In the genomic region with DNA sequence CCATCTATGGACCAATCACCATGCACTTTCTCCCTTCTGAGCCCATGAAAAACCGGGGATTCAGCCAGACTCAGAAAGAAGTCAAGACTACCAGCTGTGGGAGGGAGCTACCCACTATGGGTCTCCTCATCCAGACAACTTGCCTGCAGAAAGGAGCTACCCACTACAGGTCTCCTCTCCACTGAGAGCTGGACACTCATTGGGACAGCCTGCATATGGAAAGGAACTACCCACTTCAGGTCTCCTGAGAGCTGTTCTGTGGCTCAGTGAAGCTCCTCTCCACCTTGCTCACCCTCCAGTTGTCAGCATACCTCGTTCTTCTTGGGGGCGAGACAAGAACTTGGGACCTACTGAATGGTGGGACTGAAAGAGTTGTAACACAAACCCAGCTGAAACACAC, we compare ENCODE assay signal across 24 cellular contexts. TPM values are rescaled to one million over a fixed set of nuclear protein-coding genes. Genes with fewer than 3 reads are reported as not detected.
DNase-seq lines count a peak whose midpoint lies in the region; ATAC-seq and TF ChIP-seq lines count a peak whose summit lies in the region.
"Had no signal": no experiment of that assay in that cellular context is flagged by ENCODE, and none has a peak within 500 bp of the region (broad histone marks: within the 10 kb centered on the region; RNA-seq: fewer than 3 reads in every experiment).

No MANE protein-coding gene starts in this region.

- H3K18ac ChIP-seq in IMR-90 (ENCODE audit: low read depth, low read length), result no peak overlapping the region

- H3K23ac ChIP-seq in IMR-90 (ENCODE audit: low read depth, low read length), result no peak overlapping the region

- H3K27me3 Mint-ChIP-seq in activated CD4-positive, alpha-beta T cell treated with anti-CD3 and anti-CD28 coated beads, Interleukin-2, amount 10 ng/mL, durations not matched to agents 24 days and 14 days, result no peaks in the 10 kb centered on the region
- no peaks in the 10 kb centered on the region for H3K27me3 Mint-ChIP-seq in activated naive CD8-positive, alpha-beta T cell
- H3K27me3 Mint-ChIP-seq: dendritic cell treated with granulocyte-macrophage colony-stimulating factor and Interleukin-4, amounts not matched to agents 40 ng/mL and 50 ng/mL, for 4 days had no signal

- no peak for TF ChIP-seq RAD21 in IMR-90 (IDR thresholded peaks at IDR 0.05; ENCODE audit: low read length)

- H3K4me3 ChIP-seq in IMR-90 (ENCODE audit: insufficient read depth, low read depth, low read length), result no peak overlapping the region
- H3K4me3 ChIP-seq: A549, smooth muscle cell had no signal

- no peak for TF ChIP-seq POLR2A in IMR-90 (IDR thresholded peaks at IDR 0.05; ENCODE audit: low read depth, low read length)

- no peaks in the 10 kb centered on the region for H3K4me1 ChIP-seq in IMR-90 (ENCODE audit: control insufficient read depth, insufficient read depth, low read length)
- H3K4me1 ChIP-seq: BE2C had no signal

- H2AFZ ChIP-seq in IMR-90 (replicated peaks; ENCODE audit: low read length, poor library complexity), result no peak overlapping the region

- no peaks in the 10 kb centered on the region for H3K36me3 ChIP-seq in IMR-90 (ENCODE audit: control insufficient read depth, insufficient read depth, low read length)
- H3K36me3 ChIP-seq: BE2C had no signal

- no peak overlapping the region for H4K8ac ChIP-seq in IMR-90 (ENCODE audit: low read depth in 2 of 2, low read length in 2 of 2)

- CTCF ChIA-PET in IMR-90 (lab: Yijun Ruan, JAX), result interaction anchor here (2.1 kb wide), 1 partner anchor 40 kb away, joined by 18 read pairs; no protein-coding TSS in a partner anchor

- in situ Hi-C loops in IMR-90 (cut with MboI; ENCODE audit: low sequenced_read_pairs), result no loop called here

- no peak overlapping the region for H3K56ac ChIP-seq in IMR-90 (ENCODE audit: extremely low read depth, insufficient read depth, low read length)

- POLR2A ChIA-PET in IMR-90 (lab: Charles Lee; ENCODE audit: unreplicated experiment), result no interaction called here

- no peak overlapping the region for H3K4me2 ChIP-seq in IMR-90 (ENCODE audit: low read depth, low read length)
- H3K4me2 ChIP-seq: A549, smooth muscle cell had no signal

- no peak overlapping the region for H2BK15ac ChIP-seq in IMR-90 (ENCODE audit: low read depth, low read length)

- H2BK5ac ChIP-seq in IMR-90 (ENCODE audit: low read depth, low read length, poor library complexity, severe bottlenecking), result no peak overlapping the region

- intact Hi-C loops in activated CD4-positive, alpha-beta T cell treated with anti-CD3 and anti-CD28 coated beads, Interleukin-2, amount 10 ng/mL, durations not matched to agents 24 days and 14 days (cut with micrococcal nuclease), result loop anchor here (10.0 kb wide), 1 partner anchor 803 kb away; no protein-coding TSS in a partner anchor
- intact Hi-C loops in IMR-90 (cut with micrococcal nuclease), result no loop called here

- H2AK9ac ChIP-seq in IMR-90 (replicated peaks; ENCODE audit: low read depth, low read length, poor library complexity), result no peak overlapping the region

- H3K4me3 Mint-ChIP-seq in activated CD4-positive, alpha-beta T cell treated with anti-CD3 and anti-CD28 coated beads, Interleukin-2, amount 10 ng/mL, durations not matched to agents 24 days and 14 days, result no peak overlapping the region
- H3K4me3 Mint-ChIP-seq in activated naive CD8-positive, alpha-beta T cell, result peak overlapping the region; percentile 30
- H3K4me3 Mint-ChIP-seq: dendritic cell treated with granulocyte-macrophage colony-stimulating factor and Interleukin-4, amounts not matched to agents 40 ng/mL and 50 ng/mL, for 4 days had no signal

- no peak overlapping the region; the same call in 1 of the 2 replicates for H4K91ac ChIP-seq in IMR-90 (ENCODE audit: insufficient read depth, low read depth, low read length)

- no peak overlapping the region for H3K14ac ChIP-seq in IMR-90 (replicated peaks; ENCODE audit: low read depth, low read length)

- H3K27ac Mint-ChIP-seq in activated CD4-positive, alpha-beta T cell treated with anti-CD3 and anti-CD28 coated beads, Interleukin-2, amount 10 ng/mL, durations not matched to agents 24 days and 14 days, result peak overlapping the region; percentile 92
- peak overlapping the region; percentile 93 for H3K27ac Mint-ChIP-seq in activated naive CD8-positive, alpha-beta T cell
- H3K27ac Mint-ChIP-seq: dendritic cell treated with granulocyte-macrophage colony-stimulating factor and Interleukin-4, amounts not matched to agents 40 ng/mL and 50 ng/mL, for 4 days had no signal

- no peak for ATAC-seq in IMR-90 (ENCODE audit: low read depth)
- ATAC-seq in HG02884 (IDR thresholded peaks at IDR 0.05; ENCODE audit: unreplicated experiment), result no peak

- no peaks in the 10 kb centered on the region; the same call in 1 of the 2 replicates for H3K9me3 ChIP-seq in IMR-90 (ENCODE audit: control insufficient read depth, insufficient read depth, low read length)
- H3K9me3 ChIP-seq: A549, BE2C had no signal

- H4K5ac ChIP-seq in IMR-90 (ENCODE audit: low read depth, low read length), result no peak overlapping the region

- no peaks in the 10 kb centered on the region for H4K20me1 ChIP-seq in IMR-90 (ENCODE audit: insufficient read depth, low read length)

- no peak overlapping the region for H3K4ac ChIP-seq in IMR-90 (ENCODE audit: low read depth, low read length)

- no peaks in the 10 kb centered on the region for H3K79me1 ChIP-seq in IMR-90 (ENCODE audit: low read depth in 1 of 2, low read length in 2 of 2)

- TF ChIP-seq CTCF in IMR-90 (conservative IDR thresholded peaks at IDR 0.05; ENCODE audit: low read depth, low read length), result no peak

- H3K9ac ChIP-seq in IMR-90 (ENCODE audit: low read depth, low read length), result no peak overlapping the region

- H3K27ac ChIP-seq in IMR-90 (ENCODE audit: insufficient read depth, low read length), result no peak overlapping the region

- no peak for DNase-seq in activated CD4-positive, alpha-beta T cell treated with anti-CD3 and anti-CD28 coated beads, Interleukin-2, amount 10 ng/mL, durations not matched to agents 24 days and 14 days
- no peak for DNase-seq in activated CD4-positive, alpha-beta T cell treated with anti-CD3 and anti-CD28 coated beads for 1 hour
- DNase-seq in IMR-90 (no peak), NCI-H2227 treated with DMSO at 0.1 percent for 48 hours (lab: John Stamatoyannopoulos, UW) (no peak), NCI-H748 (lab: John Stamatoyannopoulos, UW; ENCODE audit: unreplicated experiment) (no peak)
- DNase-seq in stimulated activated CD8-positive, alpha-beta memory T cell treated with anti-CD3 and anti-CD28 coated beads, Interleukin-4, amount 100 ng/mL, for 48 hours, result peak; percentile 40
- DNase-seq: activated CD4-positive, CD25-positive, alpha-beta regulatory T cell treated with anti-CD3 and anti-CD28 coated beads, Interleukin-2, amount 50 U/mL, for 72 hours; amniotic stem cell; BE2C; Calu3; KG1; kidney glomerular epithelial cell; NCI-H2171 treated with DMSO at 0.1 percent for 48 hours; NCI-H69; retina; stimulated activated CD4-positive, alpha-beta T cell treated with anti-CD3 and anti-CD28 coated beads, Interleukin-4, amount 100 ng/mL, for 1 hour; trophoblast cell had no signal

- H3K9me3 Mint-ChIP-seq in activated CD4-positive, alpha-beta T cell treated with anti-CD3 and anti-CD28 coated beads, Interleukin-2, amount 10 ng/mL, durations not matched to agents 24 days and 14 days, result peaks cover 6% of the 10 kb centered on the region
- peaks cover 4% of the 10 kb centered on the region for H3K9me3 Mint-ChIP-seq in activated naive CD8-positive, alpha-beta T cell (ENCODE audit: low read depth)
- H3K9me3 Mint-ChIP-seq: dendritic cell treated with granulocyte-macrophage colony-stimulating factor and Interleukin-4, amounts not matched to agents 40 ng/mL and 50 ng/mL, for 4 days had no signal

- no peaks in the 10 kb centered on the region for H3K27me3 ChIP-seq in IMR-90 (ENCODE audit: control insufficient read depth, insufficient read depth, low read length)

- peaks cover 65% of the 10 kb centered on the region for H3K4me1 Mint-ChIP-seq in activated CD4-positive, alpha-beta T cell treated with anti-CD3 and anti-CD28 coated beads, Interleukin-2, amount 10 ng/mL, durations not matched to agents 24 days and 14 days
- H3K4me1 Mint-ChIP-seq in activated naive CD8-positive, alpha-beta T cell (ENCODE audit: low read depth), result peaks cover 77% of the 10 kb centered on the region

- peaks cover 3% of the 10 kb centered on the region; the same call in 1 of the 2 replicates for H3K9me1 ChIP-seq in IMR-90 (ENCODE audit: insufficient read depth, low read length)

- no peak overlapping the region for H2BK20ac ChIP-seq in IMR-90 (ENCODE audit: low read depth, low read length)

- no CpG with 5 or more reads among the region's 3 CpGs for WGBS in IMR-90 (ENCODE audit: extremely low coverage in 2 of 2, insufficient read length in 1 of 2), 2 experiments

- no peak overlapping the region for H2BK120ac ChIP-seq in IMR-90 (ENCODE audit: low read depth, low read length)

- H2AK5ac ChIP-seq in IMR-90 (ENCODE audit: low read depth, low read length), result peak overlapping the region; percentile 37; the same call in 1 of the 2 replicates

- dilution Hi-C loops in IMR-90 (cut with HindIII; ENCODE audit: low sequenced_read_pairs, unreplicated experiment), result no loop called here

- BruUV-seq in IMR-90 (replicated peaks; lab: Mats Ljungman, UMichigan), result no TSS peak

- peaks cover 66% of the 10 kb centered on the region for H3K36me3 Mint-ChIP-seq in activated CD4-positive, alpha-beta T cell treated with anti-CD3 and anti-CD28 coated beads, Interleukin-2, amount 10 ng/mL, durations not matched to agents 24 days and 14 days (ENCODE audit: low read depth)
- H3K36me3 Mint-ChIP-seq in activated naive CD8-positive, alpha-beta T cell, result peaks cover 23% of the 10 kb centered on the region

TF ChIP-seq in IMR-90, 13 proteins besides CTCF, POLR2A, EP300 and RAD21 (continues in another document):
- TF ChIP-seq FOS (IDR thresholded peaks at IDR 0.05; ENCODE audit: low read depth, low read length), result no peak

RNA-seq across cellular contexts. Expression of a gene that starts 22.3 kb away (rescaled TPM):
- total RNA-seq in activated CD4-positive, alpha-beta T cell treated with anti-CD3 and anti-CD28 coated beads, Interleukin-2, amount 10 ng/mL, durations not matched to agents 24 days and 14 days, result 587 and 596 TPM in 2 replicates
- total RNA-seq in IMR-90 (2012; rRNA removed), result 0.72 and 1.1 TPM in 2 replicates
- 0.36 and 0.51 TPM in 2 replicates for polyA plus RNA-seq in IMR-90 (2012; rRNA removed)
- 0.15 and 0.34 TPM in 2 replicates for polyA plus RNA-seq in IMR-90 (2012; cell fraction: cytosol; rRNA removed)
- polyA plus RNA-seq in IMR-90 (2012; cell fraction: nucleus; rRNA removed; ENCODE audit: low replicate concordance), result 0.10 and 0.21 TPM in 2 replicates
- total RNA-seq: HT-29, lung microvascular endothelial cell had no signal

RNA-seq across cellular contexts. Expression of a gene that starts 57.1 kb away (rescaled TPM):
- total RNA-seq in activated CD4-positive, alpha-beta T cell treated with anti-CD3 and anti-CD28 coated beads, Interleukin-2, amount 10 ng/mL, durations not matched to agents 24 days and 14 days, result 7.1 and 7.3 TPM in 2 replicates
- 2.2 and 2.5 TPM in 2 replicates for total RNA-seq in IMR-90 (2012; rRNA removed)
- 0.55 and 0.57 TPM in 2 replicates for polyA plus RNA-seq in IMR-90 (2012; rRNA removed)
- polyA plus RNA-seq in IMR-90 (2012; cell fraction: cytosol; rRNA removed), result 0.20 and 0.37 TPM in 2 replicates
- 0.74 and 1.9 TPM in 2 replicates for polyA plus RNA-seq in IMR-90 (2012; cell fraction: nucleus; rRNA removed; ENCODE audit: low replicate concordance)

Comparison
In these comparisons a context has a peak if more than half of its experiments do, and no peak if none do; other contexts are left out.
1. RNA of a gene that starts 22.3 kb away (total RNA-seq): 587 to 596 TPM in activated CD4-positive, alpha-beta T cell treated with anti-CD3 and anti-CD28 coated beads, Interleukin-2, amount 10 ng/mL, durations not matched to agents 24 days and 14 days; 0.72 to 1.1 TPM in IMR-90; every median in the first group is over 100 times any median in the second.